Comparison of ENCODE assay signal across 8 cellular contexts in the genomic region with DNA sequence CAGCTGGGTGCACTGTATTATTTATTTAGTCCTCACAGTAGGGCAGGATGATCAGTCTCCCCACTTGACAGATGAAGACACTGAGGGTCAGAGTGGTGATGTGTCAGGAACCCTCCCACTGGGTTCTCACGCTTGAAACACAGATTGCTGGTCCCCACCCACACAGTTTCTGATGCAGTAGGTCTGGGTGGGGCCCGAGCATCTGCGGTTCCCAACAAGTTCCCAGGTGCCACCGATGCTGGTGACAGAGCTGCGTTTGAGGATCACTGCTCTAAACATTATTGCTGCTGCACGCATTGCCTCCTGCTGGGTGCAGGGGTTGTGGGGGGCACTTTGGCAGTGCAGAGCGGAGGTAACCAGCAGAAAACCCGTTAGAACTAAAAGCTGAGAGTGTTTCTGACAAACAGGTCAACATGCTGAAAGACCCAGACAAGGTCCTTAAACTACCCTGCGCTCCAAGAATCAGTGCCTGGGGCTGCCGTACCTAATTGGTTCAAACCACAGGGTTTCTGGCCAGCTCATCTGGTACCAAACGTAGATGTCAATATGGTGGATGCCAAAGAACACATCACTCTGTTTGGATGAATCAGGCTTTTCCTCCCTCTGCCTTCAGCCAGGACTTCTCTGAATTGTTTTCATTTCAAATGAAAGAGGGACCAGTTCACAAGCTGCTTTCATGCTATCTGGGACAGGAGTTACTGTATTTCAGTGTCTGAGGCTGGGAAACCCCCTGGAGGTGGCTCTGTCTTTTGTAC.
DNase-seq lines count a peak whose midpoint lies in the region; ATAC-seq, FAIRE-seq and TF ChIP-seq lines count a peak whose summit lies in the region.

No MANE protein-coding gene starts in this region.

- FAIRE-seq in small intestine (lab: Jason Lieb, UNC) = no peak

- no peaks in the 10 kb centered on the region for H3K36me3 ChIP-seq in small intestine (ENCODE audit: control insufficient read depth in 2 of 2, insufficient read depth in 2 of 2, low read length in 2 of 2)

- H3K4me1 ChIP-seq in small intestine (ENCODE audit: control insufficient read depth in 2 of 2, insufficient read depth in 1 of 2, low read depth in 1 of 2, low read length in 1 of 2) = peaks cover 2 to 9% of the 10 kb centered on the region in 2 donors

- peak overlapping the region in 1 of 2 donors; percentile 18 for H3K27ac ChIP-seq in small intestine (ENCODE audit: low read depth in 1 of 2, low read length in 1 of 2)

- no peaks in the 10 kb centered on the region for H3K27me3 ChIP-seq in small intestine (ENCODE audit: control insufficient read depth in 2 of 2, insufficient read depth in 2 of 2, low read length in 2 of 2)

- H3K9me3 ChIP-seq in small intestine (ENCODE audit: control insufficient read depth, low read depth) = no peaks in the 10 kb centered on the region

- WGBS in small intestine, 3 donors = 64 to 73% (median 70%) methylated on average over 11 of the region's 11 CpGs

- H3K4me3 ChIP-seq in foreskin fibroblast (ENCODE audit: low read depth in 1 of 2, low read length in 2 of 2) = no peak overlapping the region
- no peak overlapping the region for H3K4me3 ChIP-seq in small intestine (ENCODE audit: low read depth in 1 of 2, low read length in 2 of 2)

- DNase-seq in GM03348 (ENCODE audit: low spot score) = peak; percentile 84
- peak; percentile 46 for DNase-seq in activated T-cell treated with anti-CD3 and anti-CD28 coated beads for 24 hours (ENCODE audit: low read depth)
- peak; percentile 86 to 93 for DNase-seq in foreskin fibroblast
- DNase-seq in stimulated activated CD8-positive, alpha-beta memory T cell treated with anti-CD3 and anti-CD28 coated beads, Interleukin-2, amount 100 ng/mL, for 48 hours (ENCODE audit: low read depth in 2 of 2) = peak; percentile 39 to 54
- no peak for DNase-seq in small intestine
- DNase-seq in NCI-H510A treated with DMSO at 0.1 percent for 48 hours (lab: John Stamatoyannopoulos, UW) = no peak

- peak; percentile 71 for ATAC-seq in HG03442 (IDR thresholded peaks at IDR 0.05; ENCODE audit: unreplicated experiment)
- no peak for ATAC-seq in GM19324 (IDR thresholded peaks at IDR 0.05; ENCODE audit: low FRiP score, unreplicated experiment)

- no peak for TF ChIP-seq CTCF in foreskin fibroblast (IDR thresholded peaks at IDR 0.05; ENCODE audit: low read depth, low read length)

Comparison
In these comparisons a context has a peak if more than half of its experiments do, and no peak if none do; other contexts are left out.
1. DNase-seq: peak in GM03348 (single experiment), activated T-cell treated with anti-CD3 and anti-CD28 coated beads for 24 hours (single experiment), foreskin fibroblast (2 of 2) and stimulated activated CD8-positive, alpha-beta memory T cell treated with anti-CD3 and anti-CD28 coated beads, Interleukin-2, amount 100 ng/mL, for 48 hours (2 of 2); none in small intestine (single experiment) and NCI-H510A treated with DMSO at 0.1 percent for 48 hours (single experiment).